In genomic region chr10:29619273-29619672, GRCh38 we compare ENCODE assay signal across 1 cellular context.
A peak's percentile ranks its signal among the peaks of the same experiment; 100 is the strongest.
TF ChIP-seq lines count a peak whose summit lies in the region.

No MANE protein-coding gene starts in this region.

TF ChIP-seq in HepG2, 621 proteins besides CTCF, POLR2A, EP300 and RAD21 (continued from another document):
- TF ChIP-seq ZNF142 (CRISPR knock-in tag; IDR thresholded peaks at IDR 0.05) (no peak), FOXO1 (CRISPR knock-in tag; IDR thresholded peaks at IDR 0.05) (peak; percentile 66), SOX13 (IDR thresholded peaks at IDR 0.05) (no peak), SOX13 (CRISPR knock-in tag; conservative IDR thresholded peaks at IDR 0.05 in 1 of 2, IDR thresholded peaks at IDR 0.05 in 1 of 2) (peak in 1 of 2 experiments; percentile 84; a peak in 2 of 4 replicates), ZNF275 (CRISPR knock-in tag; IDR thresholded peaks at IDR 0.05; ENCODE audit: borderline replicate concordance) (no peak), ISL2 (CRISPR knock-in tag; IDR thresholded peaks at IDR 0.05) (0 out of 2 replicates have a peak, but pooled peaks have one; percentile 37), CEBPG (CRISPR knock-in tag; IDR thresholded peaks at IDR 0.05) (0 out of 2 replicates have a peak, but pooled peaks have one; percentile 2), ONECUT2 (CRISPR knock-in tag; IDR thresholded peaks at IDR 0.05) (0 out of 2 replicates have a peak, but pooled peaks have one; percentile 2), FOXA1 (IDR thresholded peaks at IDR 0.05) (no peak), FOXA1 (CRISPR knock-in tag; IDR thresholded peaks at IDR 0.05) (peak; percentile 90), SOX5 (CRISPR knock-in tag; IDR thresholded peaks at IDR 0.05; ENCODE audit: borderline replicate concordance) (peak; percentile 69; the same call in 1 of the 2 replicates), BRCA1 (CRISPR knock-in tag; IDR thresholded peaks at IDR 0.05) (0 out of 2 replicates have a peak, but pooled peaks have one; percentile 47)
